14 cellular contexts compared by ENCODE assay signal in the genomic region with DNA sequence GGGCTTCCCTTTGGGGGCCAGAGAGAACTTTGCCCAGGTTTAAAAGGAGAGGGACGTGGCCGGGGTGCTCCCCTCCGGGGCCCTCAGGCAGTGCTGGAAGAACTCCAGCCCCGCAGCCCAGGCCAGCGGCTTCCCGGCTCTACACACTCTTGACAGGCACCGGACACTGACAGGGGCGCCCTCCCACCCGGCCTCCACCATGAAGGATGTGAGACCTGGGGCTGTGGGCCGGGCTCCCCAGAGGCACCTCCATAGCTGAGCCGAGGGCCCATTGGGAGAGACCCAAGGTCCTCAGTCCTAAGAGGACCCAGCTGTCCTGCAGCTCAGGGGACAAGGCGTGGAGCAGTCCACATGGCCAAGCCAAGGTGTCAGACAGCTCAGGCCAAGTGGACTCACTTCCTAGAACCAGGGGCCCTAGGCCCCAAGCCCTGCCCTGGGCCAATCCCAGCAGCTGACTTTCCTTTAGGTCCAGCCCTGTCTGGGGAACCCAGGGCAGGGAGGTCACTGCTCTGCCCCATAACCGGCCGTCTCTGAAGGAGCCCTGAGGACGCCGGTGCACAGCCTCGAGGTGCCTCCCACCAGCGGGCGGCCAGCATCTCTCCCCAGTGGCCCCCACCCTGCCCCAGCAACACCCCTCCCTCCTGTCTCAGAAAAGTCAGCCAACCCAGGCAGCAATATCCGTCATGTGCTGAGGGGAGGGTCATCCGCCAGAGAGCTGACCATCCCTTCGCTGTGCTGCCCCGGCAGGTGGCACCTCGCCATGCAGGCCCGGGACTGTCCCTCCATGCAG. TPM values are rescaled to one million over a fixed set of nuclear protein-coding genes. Genes with fewer than 3 reads are reported as not detected.
DNase-seq lines count a peak whose midpoint lies in the region; ATAC-seq and TF ChIP-seq lines count a peak whose summit lies in the region.
"Had no signal": no experiment of that assay in that cellular context is flagged by ENCODE, and none has a peak within 500 bp of the region (broad histone marks: within the 10 kb centered on the region; RNA-seq: fewer than 3 reads in every experiment).

No MANE protein-coding gene starts in this region.

- H3K36me3 ChIP-seq in BLaER1 treated with 17β-estradiol and CSF1 and Interleukin-3, amounts not matched to agents 10 nM and 100 nM: peaks cover 0 to 73% (median 49%) of the 10 kb centered on the region in 11 experiments; a peak in 15 of 22 replicates
- H3K36me3 ChIP-seq in CD8-positive, alpha-beta T cell (ENCODE audit: insufficient read depth, low read length): peaks cover 20% of the 10 kb centered on the region
- H3K36me3 ChIP-seq in mucosa of descending colon (ENCODE audit: low read depth) (no peaks in the 10 kb centered on the region), spleen (peaks cover 0 to 100% (median 42%) of the 10 kb centered on the region in 6 donors)
- H3K36me3 ChIP-seq: SJCRH30 had no signal

- WGBS in spleen, 5 donors: 89 to 93% (median 91%) methylated on average over 10 to 25 of the region's 25 CpGs

- peaks cover 0 to 76% (median 47%) of the 10 kb centered on the region in 11 experiments; a peak in 19 of 22 replicates for H4K20me1 ChIP-seq in BLaER1 treated with 17β-estradiol and CSF1 and Interleukin-3, amounts not matched to agents 10 nM and 100 nM

- peaks cover 59% of the 10 kb centered on the region for H3K36me3 Mint-ChIP-seq in CD8-positive, alpha-beta T cell

- no peak for ATAC-seq in CD8-positive, alpha-beta T cell
- ATAC-seq in mucosa of descending colon (no peak), HG02588 (IDR thresholded peaks at IDR 0.05; ENCODE audit: unreplicated experiment) (no peak)

- H3K9me3 Mint-ChIP-seq in CD8-positive, alpha-beta T cell: no peaks in the 10 kb centered on the region
- H3K9me3 Mint-ChIP-seq: CD4-positive, alpha-beta memory T cell; H9 had no signal

- H3K9ac ChIP-seq in BLaER1 treated with 17β-estradiol and CSF1 and Interleukin-3, amounts not matched to agents 10 nM and 100 nM: 0 out of 22 replicates have a peak overlapping the region, but pooled peaks of 1 of the 11 experiments have one; percentile 4

- H3K4me1 ChIP-seq in BLaER1 treated with 17β-estradiol and CSF1 and Interleukin-3, amounts not matched to agents 10 nM and 100 nM: peaks cover 26 to 72% (median 58%) of the 10 kb centered on the region in 10 experiments
- H3K4me1 ChIP-seq in CD8-positive, alpha-beta T cell (ENCODE audit: insufficient read depth, low read length): peaks cover 6% of the 10 kb centered on the region
- H3K4me1 ChIP-seq in mucosa of descending colon (ENCODE audit: low read depth) (peaks cover 11% of the 10 kb centered on the region), spleen (peaks cover 0 to 24% (median 8%) of the 10 kb centered on the region in 6 donors)
- H3K4me1 ChIP-seq: SJCRH30 had no signal

- TF ChIP-seq CTCF in CD8-positive, alpha-beta T cell (IDR thresholded peaks at IDR 0.05): no peak
- TF ChIP-seq CTCF in mucosa of descending colon (IDR thresholded peaks at IDR 0.05) (no peak), spleen (IDR thresholded peaks at IDR 0.05 in 8 of 11, conservative IDR thresholded peaks at IDR 0.05 in 3 of 11) (no peak)

- H3K4me3 Mint-ChIP-seq in CD8-positive, alpha-beta T cell: no peak overlapping the region
- H3K4me3 Mint-ChIP-seq: H9 had no signal

- no peak overlapping the region for H3K4me3 ChIP-seq in BLaER1 treated with 17β-estradiol and CSF1 and Interleukin-3, amounts not matched to agents 10 nM and 100 nM
- H3K4me3 ChIP-seq in CD8-positive, alpha-beta T cell (ENCODE audit: low read depth, low read length): no peak overlapping the region
- H3K4me3 ChIP-seq in mucosa of descending colon: no peak overlapping the region
- H3K4me3 ChIP-seq in spleen: no peak overlapping the region
- H3K4me3 ChIP-seq: SJCRH30 had no signal

- peak overlapping the region in 6 of 11 experiments; percentile 6 to 89 (median 79); a peak in 6 of 22 replicates for H3K4me2 ChIP-seq in BLaER1 treated with 17β-estradiol and CSF1 and Interleukin-3, amounts not matched to agents 10 nM and 100 nM

- H3K9me3 ChIP-seq in BLaER1 treated with 17β-estradiol and CSF1 and Interleukin-3, amounts not matched to agents 10 nM and 100 nM (replicated peaks in 1 of 11): no peaks in the 10 kb centered on the region
- H3K9me3 ChIP-seq in CD8-positive, alpha-beta T cell (ENCODE audit: low read length): no peaks in the 10 kb centered on the region
- H3K9me3 ChIP-seq in mucosa of descending colon (no peaks in the 10 kb centered on the region), spleen (no peaks in the 10 kb centered on the region)
- H3K9me3 ChIP-seq: SJCRH30 had no signal

- POLR2A ChIA-PET in CD8-positive, alpha-beta T cell (lab: Charles Lee): no interaction called here

- intact Hi-C loops in CD8-positive, alpha-beta T cell (cut with DNase I, micrococcal nuclease): no loop called here
- intact Hi-C loops in mucosa of descending colon (cut with DNase I, micrococcal nuclease) (no loop called here), spleen (cut with DNase I; ENCODE audit: low total_unique reads) (no loop called here)

- H3K27ac ChIP-seq in BLaER1 treated with 17β-estradiol and CSF1 and Interleukin-3, amounts not matched to agents 10 nM and 100 nM: peak overlapping the region in 1 of 11 experiments; percentile 25; a peak in 2 of 22 replicates
- no peak overlapping the region for H3K27ac ChIP-seq in CD8-positive, alpha-beta T cell (ENCODE audit: low read depth, low read length)
- H3K27ac ChIP-seq in spleen: no peak overlapping the region
- H3K27ac ChIP-seq: SJCRH30 had no signal

- no peaks in the 10 kb centered on the region for H3K27me3 ChIP-seq in BLaER1 treated with 17β-estradiol and CSF1 and Interleukin-3, amounts not matched to agents 10 nM and 100 nM
- H3K27me3 ChIP-seq in CD8-positive, alpha-beta T cell (ENCODE audit: insufficient read depth, low read length): no peaks in the 10 kb centered on the region
- H3K27me3 ChIP-seq in spleen (replicated peaks in 1 of 7): no peaks in the 10 kb centered on the region
- H3K27me3 ChIP-seq: SJCRH30 had no signal

- DNase-seq in CD8-positive, alpha-beta T cell: no peak
- peak in 2 of 3 donors; percentile 25 to 54 for DNase-seq in mucosa of descending colon
- peak; percentile 76 for DNase-seq in spleen
- no peak for DNase-seq in NCI-H526 treated with DMSO at 0.1 percent for 48 hours (lab: John Stamatoyannopoulos, UW)
- DNase-seq in NCI-H187 treated with DMSO at 0.1 percent for 48 hours (lab: John Stamatoyannopoulos, UW): no peak
- DNase-seq: H9, NCI-H1436, NCI-H2081, NCI-H774, RPMI8226, SJCRH30 had no signal

- H3K27me3 Mint-ChIP-seq in CD8-positive, alpha-beta T cell (ENCODE audit: low read depth): no peaks in the 10 kb centered on the region
- H3K27me3 Mint-ChIP-seq: CD4-positive, alpha-beta memory T cell had no signal

- no peak for TF ChIP-seq POLR2A in spleen (IDR thresholded peaks at IDR 0.05)

- peaks cover 7% of the 10 kb centered on the region for H3K4me1 Mint-ChIP-seq in CD8-positive, alpha-beta T cell (ENCODE audit: low read depth)

- CTCF ChIA-PET in CD8-positive, alpha-beta T cell (lab: Charles Lee): no interaction called here

- peak overlapping the region; percentile 45 for H3K27ac Mint-ChIP-seq in CD8-positive, alpha-beta T cell

RNA-seq across cellular contexts. Expression of a gene that starts 51.8 kb away (rescaled TPM):
- 10 to 100 TPM; 92.1 to 92.4 TPM for total RNA-seq in CD8-positive, alpha-beta T cell
- total RNA-seq in mucosa of descending colon (10 to 100 TPM; 37.6 to 65.7 (median 46.3) TPM), spleen (100 to 1,000 TPM in 2 of 7 donors, 10 to 100 TPM in 5; 60.0 to 123 (median 68.8) TPM)
- 100 to 1,000 TPM in 1 of 3 donors, 10 to 100 TPM in 2; 57.2 to 106 (median 71.9) TPM for polyA plus RNA-seq in spleen

Comparison
In these comparisons a context has a peak if more than half of its experiments do, and no peak if none do; other contexts are left out.
1. DNase-seq: peak in mucosa of descending colon (2 of 3) and spleen (single experiment); none in CD8-positive, alpha-beta T cell (0 of 7), NCI-H526 treated with DMSO at 0.1 percent for 48 hours (single experiment) and NCI-H187 treated with DMSO at 0.1 percent for 48 hours (single experiment).